In the genomic region with DNA sequence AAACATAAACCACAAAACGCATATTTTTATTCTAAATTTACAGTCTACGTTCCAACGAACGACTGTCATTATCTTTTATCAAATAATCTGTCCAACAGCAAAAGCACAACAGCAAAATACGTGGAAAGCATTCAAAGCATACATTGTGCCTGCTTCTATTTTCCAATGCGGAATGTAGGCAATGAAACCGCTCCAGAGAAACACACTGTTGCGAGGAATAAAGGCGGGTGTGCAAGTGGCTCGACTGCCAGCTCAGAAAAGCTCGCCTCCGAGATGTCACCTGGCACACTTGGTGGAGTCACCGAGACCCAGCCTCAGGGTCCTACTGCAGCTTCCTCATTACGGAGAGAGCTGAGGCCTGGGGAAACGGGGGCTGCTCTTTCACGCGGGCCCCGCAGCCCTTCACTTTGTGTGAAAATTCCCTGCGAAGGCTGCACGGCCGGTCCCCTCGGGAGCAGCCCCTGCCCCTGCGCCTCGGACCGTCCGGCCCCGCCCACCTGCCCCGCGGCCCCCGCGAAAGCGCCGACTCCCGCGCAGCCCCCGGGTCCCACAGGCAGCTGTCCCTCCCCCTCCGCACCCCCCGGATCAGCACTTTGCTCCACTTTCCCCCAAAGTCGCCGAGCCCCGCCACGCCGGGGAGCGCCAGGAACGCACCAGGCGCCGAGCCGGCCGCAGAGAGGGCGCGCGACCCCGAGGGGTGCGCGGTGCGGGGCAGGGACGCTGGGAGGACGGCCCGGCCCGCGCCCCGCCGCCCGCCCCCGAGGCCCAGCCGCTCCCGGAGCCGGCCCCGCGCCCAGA, we compare ENCODE assay signal across 8 cellular contexts. TPM values are rescaled to one million over a fixed set of nuclear protein-coding genes. Genes with fewer than 3 reads are reported as not detected.
DNase-seq lines count a peak whose midpoint lies in the region; ATAC-seq, FAIRE-seq and TF ChIP-seq lines count a peak whose summit lies in the region.

No MANE protein-coding gene starts in this region.

- H3K27ac Mint-ChIP-seq in T-helper 17 cell = peak overlapping the region; percentile 98

- no peaks in the 10 kb centered on the region; the same call in 1 of the 2 replicates for H3K79me2 ChIP-seq in GM12878 (ENCODE audit: control insufficient read depth, insufficient read depth, low read length)

- no peak for TF ChIP-seq EP300 in GM12878 (IDR thresholded peaks at IDR 0.05; ENCODE audit: borderline replicate concordance in 1 of 2, control insufficient read depth in 1 of 2, low read depth in 2 of 2, low read length in 2 of 2)
- TF ChIP-seq EP300 in sigmoid colon (IDR thresholded peaks at IDR 0.05) = no peak

- TF ChIP-seq CTCF in GM12878 (IDR thresholded peaks at IDR 0.05 in 2 of 3, conservative IDR thresholded peaks at IDR 0.05 in 1 of 3; ENCODE audit: control insufficient read depth in 2 of 3, extremely low read depth in 1 of 3, insufficient read depth in 1 of 3, low read depth in 3 of 3, low read length in 3 of 3) = no peak
- no peak for TF ChIP-seq CTCF in sigmoid colon (IDR thresholded peaks at IDR 0.05)

- no peak for FAIRE-seq in GM12878 (lab: Jason Lieb, UNC)

- H3K27ac ChIP-seq in GM12878 (ENCODE audit: control insufficient read depth, insufficient read depth) (no peak overlapping the region), sigmoid colon (peak overlapping the region; percentile 83 to 87 (median 84))

- in situ Hi-C loops in GM12878 (cut with MboI) = no loop called here

- no peak for TF ChIP-seq RAD21 in GM12878 (IDR thresholded peaks at IDR 0.05; ENCODE audit: insufficient read depth, low read depth, low read length)

- CTCF ChIA-PET in GM12878 (lab: Yijun Ruan, JAX) = interaction anchor here (0.9 to 1.3 kb wide), 3 partner anchors 28 to 81 kb away, joined by 4 read pairs; no protein-coding TSS in a partner anchor

- POLR2A ChIA-PET in GM12878 (lab: Charles Lee) = interaction anchor here (0.8 to 3.2 kb wide), 8 partner anchors 12 to 41 kb away, joined by 3 to 16 read pairs (median 4); no protein-coding TSS in a partner anchor

- H3K27me3 ChIP-seq in GM12878 (replicated peaks in 1 of 2; ENCODE audit: control insufficient read depth in 2 of 2, insufficient read depth in 2 of 2, low read length in 1 of 2) = no peaks in the 10 kb centered on the region; a peak in 1 of 4 replicates
- no peaks in the 10 kb centered on the region for H3K27me3 ChIP-seq in sigmoid colon

- H3K4me1 Mint-ChIP-seq in T-helper 17 cell = peaks cover 53% of the 10 kb centered on the region

- SMC1A ChIA-PET in GM12878 (lab: Charles Lee; ENCODE audit: uncharacterized antibody, unreplicated experiment) = interaction anchor here (0.5 to 7.4 kb wide), 9 partner anchors 10 to 341 kb away, joined by 3 to 37 read pairs (median 5); no protein-coding TSS in a partner anchor

- no peaks in the 10 kb centered on the region for H3K36me3 ChIP-seq in GM12878 (ENCODE audit: control insufficient read depth in 2 of 2, insufficient read depth in 2 of 2, low read length in 1 of 2)
- no peaks in the 10 kb centered on the region for H3K36me3 ChIP-seq in sigmoid colon

- no peaks in the 10 kb centered on the region for H3K36me3 Mint-ChIP-seq in T-helper 17 cell (ENCODE audit: low read depth)

- H3K4me3 Mint-ChIP-seq in T-helper 17 cell = peak overlapping the region; percentile 93

- intact Hi-C loops in GM12878 (cut with micrococcal nuclease; ENCODE audit: unreplicated experiment) = loop anchor here (2.0 kb wide), 1 partner anchor 107 kb away; no protein-coding TSS in a partner anchor
- intact Hi-C loops in sigmoid colon (cut with DNase I) = loop anchor here (2.0 to 5.0 kb wide), 3 partner anchors 78 to 607 kb away; a partner anchor contains a TSS

- H3K9ac ChIP-seq in GM12878 (ENCODE audit: control insufficient read depth, insufficient read depth, low read length) = no peak overlapping the region; the same call in 1 of the 2 replicates

- WGBS in GM12878 (ENCODE audit: insufficient coverage, insufficient replicate concordance, low lambda C conversion rate, missing lambda C conversion rate) = under 1% methylated on average over 25 of the region's 70 CpGs
- WGBS in sigmoid colon, 2 donors = 0 to 1% methylated on average over 70 of the region's 70 CpGs

- RAD21 ChIA-PET in GM12878 (lab: Charles Lee; ENCODE audit: unreplicated experiment) = interaction anchor here (1.0 to 2.6 kb wide), 5 partner anchors 23 to 107 kb away, joined by 3 to 11 read pairs (median 4); no protein-coding TSS in a partner anchor

- H3K4me1 ChIP-seq in GM12878 (ENCODE audit: control insufficient read depth, insufficient read depth, low read length) = no peaks in the 10 kb centered on the region; the same call in 1 of the 2 replicates
- H3K4me1 ChIP-seq in sigmoid colon = peaks cover 0 to 40% (median 34%) of the 10 kb centered on the region in 4 donors

- peak overlapping the region; percentile 47; the same call in 1 of the 2 replicates for H2AFZ ChIP-seq in GM12878 (ENCODE audit: control insufficient read depth, low read depth, low read length)

- ATAC-seq in T-helper 17 cell = peak; percentile 32
- peak; percentile 47 for ATAC-seq in GM12878
- no peak for ATAC-seq in HG03280 (IDR thresholded peaks at IDR 0.05; ENCODE audit: unreplicated experiment)
- ATAC-seq in HG02610 (IDR thresholded peaks at IDR 0.05; ENCODE audit: unreplicated experiment) = no peak

- BruUV-seq in GM12878 (replicated peaks; lab: Mats Ljungman, UMichigan) = no TSS peak

- no peaks in the 10 kb centered on the region for H3K27me3 Mint-ChIP-seq in T-helper 17 cell

- TF ChIP-seq POLR2A in GM12878 (IDR thresholded peaks at IDR 0.05; ENCODE audit: low read depth, low read length) (no peak), sigmoid colon (IDR thresholded peaks at IDR 0.05) (no peak)

- peak; percentile 1 for DNase-seq in EH (ENCODE audit: low read depth)
- DNase-seq in Jurkat, Clone E6-1 (ENCODE audit: low read depth, low spot score) = peak; percentile 67
- DNase-seq in T-helper 17 cell = peak; percentile 29 to 44 (median 43)
- DNase-seq in GM12878 (ENCODE audit: low read depth, low spot score) = no peak
- DNase-seq in sigmoid colon = peak; percentile 75

- no peaks in the 10 kb centered on the region for H4K20me1 ChIP-seq in GM12878 (ENCODE audit: control insufficient read depth, insufficient read depth)

- H3K4me2 ChIP-seq in GM12878 (ENCODE audit: control insufficient read depth, insufficient read depth) = peak overlapping the region; percentile 70

- peak overlapping the region; percentile 69 for H3K4me3 ChIP-seq in Jurkat, Clone E6-1 (ENCODE audit: low read length)
- peak overlapping the region; percentile 68; the same call in 1 of the 2 replicates for H3K4me3 ChIP-seq in GM12878
- peak overlapping the region; percentile 50 for H3K4me3 ChIP-seq in iPS-11a (ENCODE audit: low read depth, low read length)
- peak overlapping the region; percentile 64 to 94 (median 84) for H3K4me3 ChIP-seq in sigmoid colon

- H3K9me3 ChIP-seq in T-helper 17 cell (ENCODE audit: control insufficient read depth, low read length, poor library complexity, severe bottlenecking) (no peaks in the 10 kb centered on the region), GM12878 (replicated peaks; ENCODE audit: control insufficient read depth, insufficient read depth, low read length) (no peaks in the 10 kb centered on the region; the same call in 2 of the 3 replicates), sigmoid colon (no peaks in the 10 kb centered on the region)

TF ChIP-seq in GM12878, 131 proteins besides CTCF, POLR2A, EP300 and RAD21 (continues in another document):
- TF ChIP-seq NFYA (IDR thresholded peaks at IDR 0.05; ENCODE audit: borderline replicate concordance, low read depth, low read length) = no peak
- TF ChIP-seq, protein P1, sequence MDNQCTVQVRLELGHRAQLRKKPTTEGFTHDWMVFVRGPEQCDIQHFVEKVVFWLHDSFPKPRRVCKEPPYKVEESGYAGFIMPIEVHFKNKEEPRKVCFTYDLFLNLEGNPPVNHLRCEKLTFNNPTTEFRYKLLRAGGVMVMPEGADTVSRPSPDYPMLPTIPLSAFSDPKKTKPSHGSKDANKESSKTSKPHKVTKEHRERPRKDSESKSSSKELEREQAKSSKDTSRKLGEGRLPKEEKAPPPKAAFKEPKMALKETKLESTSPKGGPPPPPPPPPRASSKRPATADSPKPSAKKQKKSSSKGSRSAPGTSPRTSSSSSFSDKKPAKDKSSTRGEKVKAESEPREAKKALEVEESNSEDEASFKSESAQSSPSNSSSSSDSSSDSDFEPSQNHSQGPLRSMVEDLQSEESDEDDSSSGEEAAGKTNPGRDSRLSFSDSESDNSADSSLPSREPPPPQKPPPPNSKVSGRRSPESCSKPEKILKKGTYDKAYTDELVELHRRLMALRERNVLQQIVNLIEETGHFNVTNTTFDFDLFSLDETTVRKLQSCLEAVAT (IDR thresholded peaks at IDR 0.05) = 0 out of 2 replicates have a peak, but pooled peaks have one; percentile 15

RNA-seq across cellular contexts. Expression of a gene that starts 0.7 kb away (rescaled TPM):
- polyA plus RNA-seq in Jurkat, Clone E6-1 (2012; ENCODE audit: insufficient read depth, insufficient read length) = 16.3 TPM
- total RNA-seq in T-helper 17 cell (100 to 1,000 TPM; 187 to 205 TPM), GM12878 (2014; rRNA removed) (12.8 and 13.2 TPM in 2 replicates), GM12878 (2014; rRNA removed; fragmentation: Illumina TruSeq; extraction: Trizol) (16.8 and 18.4 TPM in 2 replicates), GM12878 (2021) (23.1 and 23.4 TPM in 2 replicates), sigmoid colon (10 to 100 TPM in 3 of 4 donors, 1 to 10 TPM in 1; 9.5 to 28.2 (median 16.9) TPM)
- 42.2 and 48.0 TPM in 2 replicates for total RNA-seq in GM12878 (2013; cell fraction: nucleolus; rRNA removed)
- polyA plus RNA-seq in GM12878 (2011; ENCODE audit: low read depth) = 3.3 TPM
- polyA plus RNA-seq in GM12878 (2011; rRNA removed) (4.3 and 9.5 TPM in 2 replicates), GM12878 (2014; fragmentation: Illumina TruSeq; extraction: Trizol) (13.3 and 13.6 TPM in 2 replicates), GM12878 (2014; fragmentation: Nextera tagmentation; extraction: Ambion mirVana) (10 to 100 TPM; 10.2 to 11.9 TPM), GM12878 (2014; rRNA removed) (8.6 and 13.8 TPM in 2 replicates), GM12878 (2016; fragmentation: Nextera tagmentation; extraction: Ambion mirVana) (10 to 100 TPM; 18.4 to 22.7 TPM), sigmoid colon (10 to 100 TPM; 16.8 to 28.2 (median 24.5) TPM)
- 1.2 and 2.1 TPM in 2 replicates for polyA plus RNA-seq in GM12878 (2011; cell fraction: cytosol; rRNA removed)
- polyA plus RNA-seq in GM12878 (2011; cell fraction: nucleus; rRNA removed) = 2.4 and 2.7 TPM in 2 replicates
- 2.3 and 4.2 TPM in 2 replicates for polyA plus RNA-seq in GM12878 (2012)
- polyA minus RNA-seq in GM12878 (2011; rRNA and poly(A)+ RNA removed) = 4.2 and 9.4 TPM in 2 replicates
- polyA minus RNA-seq in GM12878 (2011; cell fraction: cytosol; rRNA and poly(A)+ RNA removed) = 0.67 and 1.6 TPM in 2 replicates
- polyA minus RNA-seq in GM12878 (2011; cell fraction: nucleus; rRNA and poly(A)+ RNA removed) = 3.1 and 4.4 TPM in 2 replicates

Comparison
In these comparisons a context has a peak if more than half of its experiments do, and no peak if none do; other contexts are left out.
1. ATAC-seq: peak in T-helper 17 cell (single experiment) and GM12878 (single experiment); none in HG03280 (single experiment) and HG02610 (single experiment).
2. Peak in every context shown above with its lines, with median percentiles within 50 percentile points of each other: H3K4me3 ChIP-seq.